ENCODE assay signal across 17 cellular contexts in genomic region chr13:110811751-110812110, GRCh38.
DNase-seq lines count a peak whose midpoint lies in the region; ATAC-seq and TF ChIP-seq lines count a peak whose summit lies in the region.
"Had no signal": no experiment of that assay in that cellular context is flagged by ENCODE, and none has a peak within 500 bp of the region (broad histone marks: within the 10 kb centered on the region; RNA-seq: fewer than 3 reads in every experiment).

No MANE protein-coding gene starts in this region.

- H3K36me3 Mint-ChIP-seq in activated naive CD4-positive, alpha-beta T cell treated with anti-CD3 and anti-CD28 coated beads, Interleukin-2, amount 50 U/mL, for 24 hours = no peaks in the 10 kb centered on the region
- no peaks in the 10 kb centered on the region for H3K36me3 Mint-ChIP-seq in activated naive CD8-positive, alpha-beta T cell treated with anti-CD3 and anti-CD28 coated beads for 36 hours
- no peaks in the 10 kb centered on the region for H3K36me3 Mint-ChIP-seq in memory B cell
- H3K36me3 Mint-ChIP-seq in stimulated activated naive B cell treated with anti-CD40 and anti-IgM and Interleukin-4, amounts not matched to agents 10 μg/mL and 1 μg/mL and 100 μg/mL, for 72 hours = peaks cover 0 to 4% of the 10 kb centered on the region in 2 donors
- H3K36me3 Mint-ChIP-seq in progenitor cell of endocrine pancreas (ENCODE audit: insufficient read depth) = no peaks in the 10 kb centered on the region
- H3K36me3 Mint-ChIP-seq: immature natural killer cell had no signal

- H3K4me3 Mint-ChIP-seq in activated naive CD4-positive, alpha-beta T cell treated with anti-CD3 and anti-CD28 coated beads, Interleukin-2, amount 50 U/mL, for 24 hours = peak overlapping the region; percentile 19
- peak overlapping the region; percentile 15 for H3K4me3 Mint-ChIP-seq in activated naive CD8-positive, alpha-beta T cell treated with anti-CD3 and anti-CD28 coated beads for 36 hours
- H3K4me3 Mint-ChIP-seq in memory B cell = peak overlapping the region; percentile 53
- peak overlapping the region in 1 of 2 donors; percentile 43 for H3K4me3 Mint-ChIP-seq in stimulated activated naive B cell treated with anti-CD40 and anti-IgM and Interleukin-4, amounts not matched to agents 10 μg/mL and 1 μg/mL and 100 μg/mL, for 72 hours
- no peak overlapping the region for H3K4me3 Mint-ChIP-seq in progenitor cell of endocrine pancreas (ENCODE audit: low read depth)

- H3K4me1 Mint-ChIP-seq in activated naive CD4-positive, alpha-beta T cell treated with anti-CD3 and anti-CD28 coated beads, Interleukin-2, amount 50 U/mL, for 24 hours = peaks cover 12% of the 10 kb centered on the region
- H3K4me1 Mint-ChIP-seq in activated naive CD8-positive, alpha-beta T cell treated with anti-CD3 and anti-CD28 coated beads for 36 hours = peaks cover 12% of the 10 kb centered on the region
- H3K4me1 Mint-ChIP-seq in memory B cell = no peaks in the 10 kb centered on the region
- peaks cover 7 to 19% of the 10 kb centered on the region in 2 donors for H3K4me1 Mint-ChIP-seq in stimulated activated naive B cell treated with anti-CD40 and anti-IgM and Interleukin-4, amounts not matched to agents 10 μg/mL and 1 μg/mL and 100 μg/mL, for 72 hours
- H3K4me1 Mint-ChIP-seq in progenitor cell of endocrine pancreas (ENCODE audit: low read depth) = peaks cover 2% of the 10 kb centered on the region

- peaks cover 29% of the 10 kb centered on the region for H3K27me3 Mint-ChIP-seq in activated naive CD4-positive, alpha-beta T cell treated with anti-CD3 and anti-CD28 coated beads, Interleukin-2, amount 50 U/mL, for 24 hours
- H3K27me3 Mint-ChIP-seq in activated naive CD8-positive, alpha-beta T cell treated with anti-CD3 and anti-CD28 coated beads for 36 hours = peaks cover 69% of the 10 kb centered on the region
- peaks cover 27% of the 10 kb centered on the region for H3K27me3 Mint-ChIP-seq in memory B cell
- H3K27me3 Mint-ChIP-seq in stimulated activated naive B cell treated with anti-CD40 and anti-IgM and Interleukin-4, amounts not matched to agents 10 μg/mL and 1 μg/mL and 100 μg/mL, for 72 hours = peaks cover 50 to 62% of the 10 kb centered on the region in 2 donors
- peaks cover 24% of the 10 kb centered on the region for H3K27me3 Mint-ChIP-seq in progenitor cell of endocrine pancreas

- TF ChIP-seq CTCF in progenitor cell of endocrine pancreas (IDR thresholded peaks at IDR 0.05; ENCODE audit: unreplicated experiment) = no peak

- peak; percentile 77 for ATAC-seq in memory B cell (ENCODE audit: low read depth)
- peak; percentile 51 to 57 for ATAC-seq in stimulated activated naive B cell treated with anti-CD40 and anti-IgM and Interleukin-4, amounts not matched to agents 10 μg/mL and 1 μg/mL and 100 μg/mL, for 72 hours (replicated peaks)
- ATAC-seq: K562 had no signal

- no peaks in the 10 kb centered on the region for H3K9me3 Mint-ChIP-seq in activated naive CD4-positive, alpha-beta T cell treated with anti-CD3 and anti-CD28 coated beads, Interleukin-2, amount 50 U/mL, for 24 hours
- no peaks in the 10 kb centered on the region for H3K9me3 Mint-ChIP-seq in activated naive CD8-positive, alpha-beta T cell treated with anti-CD3 and anti-CD28 coated beads for 36 hours
- H3K9me3 Mint-ChIP-seq in memory B cell (no peaks in the 10 kb centered on the region), progenitor cell of endocrine pancreas (ENCODE audit: low read depth) (no peaks in the 10 kb centered on the region)
- peaks cover 0 to 2% of the 10 kb centered on the region in 2 donors for H3K9me3 Mint-ChIP-seq in stimulated activated naive B cell treated with anti-CD40 and anti-IgM and Interleukin-4, amounts not matched to agents 10 μg/mL and 1 μg/mL and 100 μg/mL, for 72 hours

- no peak for DNase-seq in activated naive CD4-positive, alpha-beta T cell (lab: John Stamatoyannopoulos, UW)
- no peak for DNase-seq in activated naive CD8-positive, alpha-beta T cell treated with anti-CD3 and anti-CD28 coated beads for 36 hours
- no peak for DNase-seq in memory B cell (ENCODE audit: low spot score in 2 of 2)
- no peak for DNase-seq in stimulated activated naive B cell treated with anti-CD40 and anti-IgM and Interleukin-4, amounts not matched to agents 10 μg/mL and 1 μg/mL and 100 μg/mL, for 72 hours
- DNase-seq in hypothalamus (lab: John Stamatoyannopoulos, UW) = no peak
- DNase-seq in activated CD8-positive, alpha-beta memory T cell treated with anti-CD3 and anti-CD28 coated beads, Interleukin-2, amount 50 U/mL, for 48 hours = no peak
- no peak for DNase-seq in progenitor cell of endocrine pancreas (ENCODE audit: low spot score, unreplicated experiment)
- DNase-seq: anterior cingulate cortex; cortex of kidney; EL; immature natural killer cell; ovary; PC-9; SK-N-SH; stimulated activated naive CD4-positive, alpha-beta T cell treated with Interleukin-2 at 50 U/mL for 16 hours had no signal

- H3K27ac Mint-ChIP-seq in activated naive CD4-positive, alpha-beta T cell treated with anti-CD3 and anti-CD28 coated beads, Interleukin-2, amount 50 U/mL, for 24 hours = no peak overlapping the region
- H3K27ac Mint-ChIP-seq in activated naive CD8-positive, alpha-beta T cell treated with anti-CD3 and anti-CD28 coated beads for 36 hours = no peak overlapping the region
- H3K27ac Mint-ChIP-seq in memory B cell (no peak overlapping the region), progenitor cell of endocrine pancreas (no peak overlapping the region)
- peak overlapping the region; percentile 44 for H3K27ac Mint-ChIP-seq in stimulated activated naive B cell treated with anti-CD40 and anti-IgM and Interleukin-4, amounts not matched to agents 10 μg/mL and 1 μg/mL and 100 μg/mL, for 72 hours
- H3K27ac Mint-ChIP-seq: immature natural killer cell had no signal
